8 cellular contexts compared by ENCODE assay signal in the genomic region with DNA sequence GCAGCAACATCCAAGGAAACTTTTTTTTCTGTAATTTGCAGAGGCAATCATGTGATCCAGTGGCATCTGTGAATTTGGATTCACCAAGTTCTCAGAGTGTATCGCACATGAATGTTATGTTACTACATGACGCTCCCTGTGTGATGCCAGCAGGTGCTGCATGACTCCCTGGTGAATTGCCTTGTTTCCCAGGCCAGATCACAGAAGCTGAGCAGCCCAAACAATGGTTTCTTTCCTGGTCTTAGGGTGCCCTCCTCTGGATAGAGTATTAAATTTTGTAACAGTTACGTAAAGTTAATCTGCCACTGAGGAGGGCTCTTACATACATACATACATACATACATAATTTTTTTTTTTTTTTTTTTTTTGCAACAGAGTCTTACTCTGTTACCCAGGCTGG. TPM values are rescaled to one million over a fixed set of nuclear protein-coding genes. Genes with fewer than 3 reads are reported as not detected.
DNase-seq lines count a peak whose midpoint lies in the region; TF ChIP-seq lines count a peak whose summit lies in the region.

No MANE protein-coding gene starts in this region.

- WGBS in SK-N-SH (ENCODE audit: low lambda C conversion rate) = 96% methylated on average over 3 of the region's 3 CpGs

- no peak overlapping the region for H3K4me2 ChIP-seq in SK-N-SH

- POLR2A ChIA-PET in SK-N-SH (lab: Yijun Ruan, JAX) = interaction anchor here (0.6 to 1.3 kb wide), 3 partner anchors 38 to 66 kb away, joined by 3 to 4 read pairs (median 3); partner anchors contain the start of gene ZKSCAN1

- peaks cover 61% of the 10 kb centered on the region for H3K79me2 ChIP-seq in SK-N-SH (ENCODE audit: insufficient read depth)

- no peak overlapping the region for H3K9ac ChIP-seq in SK-N-SH

- no peaks in the 10 kb centered on the region for H3K9me2 ChIP-seq in SK-N-SH

- no peak overlapping the region for H2AFZ ChIP-seq in SK-N-SH (ENCODE audit: low read depth)

- H3K4me1 ChIP-seq in SK-N-SH (ENCODE audit: control insufficient read depth in 1 of 2, insufficient read depth in 2 of 2, low read depth in 1 of 2, low read length in 1 of 2) = peaks cover 5 to 9% of the 10 kb centered on the region in 2 experiments; a peak in 2 of 4 replicates
- peaks cover 11% of the 10 kb centered on the region for H3K4me1 ChIP-seq in effector memory CD4-positive, alpha-beta T cell (ENCODE audit: control insufficient read depth, insufficient read depth, low read length, poor library complexity, severe bottlenecking)

- peaks cover 23 to 36% of the 10 kb centered on the region in 2 experiments for H3K36me3 ChIP-seq in SK-N-SH (replicated peaks in 1 of 2; ENCODE audit: control insufficient read depth in 1 of 2, insufficient read depth in 2 of 2, low read length in 1 of 2)
- H3K36me3 ChIP-seq in effector memory CD4-positive, alpha-beta T cell (ENCODE audit: control insufficient read depth, insufficient read depth, low read length) = peaks cover 16% of the 10 kb centered on the region

- peak; percentile 78 for TF ChIP-seq RAD21 in SK-N-SH (IDR thresholded peaks at IDR 0.05; ENCODE audit: low read length)

- no peaks in the 10 kb centered on the region for H3K27me3 ChIP-seq in SK-N-SH (ENCODE audit: insufficient read depth)
- H3K27me3 ChIP-seq in effector memory CD4-positive, alpha-beta T cell (replicated peaks; ENCODE audit: control insufficient read depth, insufficient read depth, low read length, poor library complexity, severe bottlenecking) = no peaks in the 10 kb centered on the region

- H3K27ac ChIP-seq in 22Rv1 (no peak overlapping the region), SK-N-SH (ENCODE audit: low read depth in 2 of 2, low read length in 1 of 2) (no peak overlapping the region), epithelial cell of prostate (no peak overlapping the region)
- no peak overlapping the region for H3K27ac ChIP-seq in effector memory CD4-positive, alpha-beta T cell (ENCODE audit: insufficient read depth, low read length, poor library complexity, severe bottlenecking)

- peak; percentile 76 for DNase-seq in Daoy (ENCODE audit: low read depth)
- DNase-seq in NCI-H1417 (lab: John Stamatoyannopoulos, UW) = peak; percentile 33 to 95 (median 76)
- DNase-seq in SK-N-SH = peak; percentile 62
- DNase-seq in epithelial cell of prostate (ENCODE audit: low read depth, low spot score) = peak; percentile 67
- DNase-seq in nucleus accumbens (lab: John Stamatoyannopoulos, UW) = peak in 51 of 56 donors; percentile 2 to 73 (median 40)
- no peak for DNase-seq in activated effector memory CD4-positive, alpha-beta T cell treated with anti-CD3 and anti-CD28 coated beads, Interleukin-2, amount 50 U/mL, for 16 hours
- no peak for DNase-seq in effector memory CD4-positive, alpha-beta T cell

- TF ChIP-seq CTCF in 22Rv1 (IDR thresholded peaks at IDR 0.05) = peak; percentile 29
- TF ChIP-seq CTCF in SK-N-SH (IDR thresholded peaks at IDR 0.05) = peak; percentile 51

- no peaks in the 10 kb centered on the region; the same call in 1 of the 2 replicates for H4K20me1 ChIP-seq in SK-N-SH (ENCODE audit: insufficient read depth)

- H3K4me3 ChIP-seq in SK-N-SH (ENCODE audit: low read depth in 2 of 2, low read length in 1 of 2) = no peak overlapping the region
- no peak overlapping the region for H3K4me3 ChIP-seq in effector memory CD4-positive, alpha-beta T cell (ENCODE audit: insufficient read depth, low read depth, low read length, poor library complexity, severe bottlenecking)

- no peak for TF ChIP-seq EP300 in SK-N-SH (IDR thresholded peaks at IDR 0.05; ENCODE audit: borderline replicate concordance in 1 of 2, low read depth in 1 of 2, low read length in 1 of 2)

- no peaks in the 10 kb centered on the region for H3K9me3 ChIP-seq in SK-N-SH
- no peaks in the 10 kb centered on the region for H3K9me3 ChIP-seq in effector memory CD4-positive, alpha-beta T cell (ENCODE audit: control insufficient read depth, low read length)

- CTCF ChIA-PET in SK-N-SH (lab: Yijun Ruan, JAX) = interaction anchor here (0.6 to 5.5 kb wide), 19 partner anchors 9 to 135 kb away, joined by 3 to 60 read pairs (median 4); partner anchors contain the start of genes AP4M1, MCM7 and ZNF3

- H3F3A ChIP-seq in SK-N-SH (replicated peaks; ENCODE audit: insufficient read depth) = peaks cover 23% of the 10 kb centered on the region

TF ChIP-seq in SK-N-SH, 30 proteins besides CTCF, POLR2A, EP300 and RAD21:
- TF ChIP-seq SMC3 (IDR thresholded peaks at IDR 0.05; ENCODE audit: low read depth, low read length) = peak; percentile 54; the same call in 1 of the 2 replicates
- TF ChIP-seq FOXM1 (IDR thresholded peaks at IDR 0.05; ENCODE audit: low read depth) = no peak

RNA-seq across cellular contexts. Expression of gene ZSCAN21, which starts 3.6 kb away (rescaled TPM):
- 14.1 and 20.3 TPM in 2 replicates for total RNA-seq in Daoy (2014; rRNA removed; shearing (Covaris generic))
- 17.5 and 22.8 TPM in 2 replicates for polyA plus RNA-seq in SK-N-SH (2012; rRNA removed)
- 16.5 and 18.9 TPM in 2 replicates for polyA plus RNA-seq in SK-N-SH (2012; cell fraction: cytosol; rRNA removed)
- 17.3 and 22.4 TPM in 2 replicates for polyA plus RNA-seq in SK-N-SH (2012; cell fraction: nucleus; rRNA removed)

RNA-seq across cellular contexts. Expression of gene ZNF3, which starts 28.3 kb away (rescaled TPM):
- 61.4 and 103 TPM in 2 replicates for total RNA-seq in Daoy (2014; rRNA removed; shearing (Covaris generic))
- 30.5 and 45.2 TPM in 2 replicates for polyA plus RNA-seq in SK-N-SH (2012; rRNA removed)
- 20.6 and 23.4 TPM in 2 replicates for polyA plus RNA-seq in SK-N-SH (2012; cell fraction: cytosol; rRNA removed)
- polyA plus RNA-seq in SK-N-SH (2012; cell fraction: nucleus; rRNA removed) = 141 and 204 TPM in 2 replicates

RNA-seq across cellular contexts. Expression of gene COPS6, which starts 35.6 kb away (rescaled TPM):
- 87.6 and 127 TPM in 2 replicates for total RNA-seq in Daoy (2014; rRNA removed; shearing (Covaris generic))
- 413 and 435 TPM in 2 replicates for polyA plus RNA-seq in SK-N-SH (2012; rRNA removed)
- 340 and 388 TPM in 2 replicates for polyA plus RNA-seq in SK-N-SH (2012; cell fraction: cytosol; rRNA removed)
- 259 and 284 TPM in 2 replicates for polyA plus RNA-seq in SK-N-SH (2012; cell fraction: nucleus; rRNA removed)

RNA-seq across cellular contexts. Expression of gene ZKSCAN1, which starts 37.8 kb away (rescaled TPM):
- total RNA-seq in Daoy (2014; rRNA removed; shearing (Covaris generic)) = 13.9 and 14.2 TPM in 2 replicates
- 21.1 and 30.7 TPM in 2 replicates for polyA plus RNA-seq in SK-N-SH (2012; rRNA removed)
- 21.8 and 23.1 TPM in 2 replicates for polyA plus RNA-seq in SK-N-SH (2012; cell fraction: cytosol; rRNA removed)
- polyA plus RNA-seq in SK-N-SH (2012; cell fraction: nucleus; rRNA removed) = 53.7 and 53.9 TPM in 2 replicates

RNA-seq across cellular contexts. Expression of gene MCM7, which starts 48.0 kb away (rescaled TPM):
- total RNA-seq in Daoy (2014; rRNA removed; shearing (Covaris generic)) = 469 and 539 TPM in 2 replicates
- polyA plus RNA-seq in SK-N-SH (2012; rRNA removed) = 235 and 241 TPM in 2 replicates
- 104 and 136 TPM in 2 replicates for polyA plus RNA-seq in SK-N-SH (2012; cell fraction: cytosol; rRNA removed)
- 652 and 744 TPM in 2 replicates for polyA plus RNA-seq in SK-N-SH (2012; cell fraction: nucleus; rRNA removed)

Comparison
In these comparisons a context has a peak if more than half of its experiments do, and no peak if none do; other contexts are left out.
1. DNase-seq: peak in Daoy (single experiment), NCI-H1417 (3 of 3), SK-N-SH (single experiment), epithelial cell of prostate (single experiment) and nucleus accumbens (51 of 56); none in activated effector memory CD4-positive, alpha-beta T cell treated with anti-CD3 and anti-CD28 coated beads, Interleukin-2, amount 50 U/mL, for 16 hours (single experiment) and effector memory CD4-positive, alpha-beta T cell (0 of 3).